2 cellular contexts compared by ENCODE assay signal in genomic region chrX:2788980-2789379, GRCh38.
A peak's percentile ranks its signal among the peaks of the same experiment; 100 is the strongest.
TF ChIP-seq lines count a peak whose summit lies in the region.

No MANE protein-coding gene starts in this region.

TF ChIP-seq in HepG2, 621 proteins besides CTCF, POLR2A, EP300 and RAD21:
- TF ChIP-seq ZNF224 (CRISPR knock-in tag; IDR thresholded peaks at IDR 0.05) (no peak), ZNF180 (CRISPR knock-in tag; IDR thresholded peaks at IDR 0.05; ENCODE audit: borderline replicate concordance, low read depth) (no peak), ZNF121 (CRISPR knock-in tag; IDR thresholded peaks at IDR 0.05) (peak; percentile 61; the same call in 1 of the 2 replicates)

TF ChIP-seq in WTC11, 78 proteins besides CTCF, POLR2A, EP300 and RAD21:
- no peak for TF ChIP-seq ELF4 (CRISPR knock-in tag; IDR thresholded peaks at IDR 0.05; ENCODE audit: low read depth)
- TF ChIP-seq ZNF121 (CRISPR knock-in tag; IDR thresholded peaks at IDR 0.05), result peak; percentile 70
